18 cellular contexts compared by ENCODE assay signal in the genomic region with DNA sequence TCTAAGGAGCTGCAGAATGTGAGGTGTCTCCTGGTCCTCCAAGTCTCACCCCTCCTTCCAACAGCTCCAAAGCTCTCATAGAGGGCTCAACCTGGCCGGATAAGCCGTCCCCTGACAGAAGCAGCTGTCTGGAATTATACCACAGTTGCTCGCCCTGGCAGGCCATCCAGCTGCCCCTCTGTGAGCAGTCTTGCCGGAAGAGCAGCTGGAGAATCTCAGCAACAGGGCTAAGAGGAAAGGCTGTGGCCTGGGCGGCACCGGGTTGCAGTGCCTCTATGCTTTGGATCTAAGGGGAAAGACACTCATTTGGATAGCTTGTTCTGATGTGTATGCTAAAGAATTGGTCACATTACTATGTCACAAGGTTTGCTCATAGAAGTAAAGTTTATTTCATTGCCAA. TPM values are rescaled to one million over a fixed set of nuclear protein-coding genes. Genes with fewer than 3 reads are reported as not detected.
DNase-seq lines count a peak whose midpoint lies in the region; ATAC-seq and TF ChIP-seq lines count a peak whose summit lies in the region.
"Had no signal": no experiment of that assay in that cellular context is flagged by ENCODE, and none has a peak within 500 bp of the region (broad histone marks: within the 10 kb centered on the region; RNA-seq: fewer than 3 reads in every experiment).

No MANE protein-coding gene starts in this region.

- no peak overlapping the region for H2BK120ac ChIP-seq in trophoblast cell (ENCODE audit: insufficient read depth, low read length, poor library complexity)

- no peak for TF ChIP-seq CTCF in dorsolateral prefrontal cortex (IDR thresholded peaks at IDR 0.05 in 54 of 56, conservative IDR thresholded peaks at IDR 0.05 in 2 of 56; ENCODE audit: low read depth in 1 of 56, partially characterized antibody in 56 of 56)

- H2AFZ ChIP-seq in trophoblast cell (ENCODE audit: insufficient read depth, low read length, poor library complexity) = no peak overlapping the region

- H3K79me1 ChIP-seq in trophoblast cell (ENCODE audit: low read length) = no peaks in the 10 kb centered on the region

- H4K12ac ChIP-seq in trophoblast cell (ENCODE audit: low read depth, low read length) = no peak overlapping the region

- H3K4me2 ChIP-seq in BLaER1 treated with 17β-estradiol and CSF1 and Interleukin-3, amounts not matched to agents 10 nM and 100 nM = peak overlapping the region in 10 of 11 experiments; percentile 0 to 64 (median 43); a peak in 17 of 22 replicates
- no peak overlapping the region for H3K4me2 ChIP-seq in trophoblast cell (ENCODE audit: low read length)

- H2AK5ac ChIP-seq in trophoblast cell (ENCODE audit: low read length) = no peak overlapping the region

- no peaks in the 10 kb centered on the region for H3K27me3 ChIP-seq in BLaER1 treated with 17β-estradiol and CSF1 and Interleukin-3, amounts not matched to agents 10 nM and 100 nM
- no peaks in the 10 kb centered on the region for H3K27me3 ChIP-seq in H7 (ENCODE audit: control insufficient read depth, insufficient read depth, low read length)
- H3K27me3 ChIP-seq in dorsolateral prefrontal cortex = no peaks in the 10 kb centered on the region
- no peaks in the 10 kb centered on the region for H3K27me3 ChIP-seq in trophoblast cell (ENCODE audit: insufficient read depth, low read length)
- H3K27me3 ChIP-seq: gastroesophageal sphincter, neutrophil, thyroid gland had no signal

- peaks cover 16 to 34% (median 32%) of the 10 kb centered on the region in 10 experiments for H3K4me1 ChIP-seq in BLaER1 treated with 17β-estradiol and CSF1 and Interleukin-3, amounts not matched to agents 10 nM and 100 nM
- H3K4me1 ChIP-seq in trophoblast cell (ENCODE audit: control insufficient read depth in 1 of 2, insufficient read depth in 2 of 2, low read length in 2 of 2) = no peaks in the 10 kb centered on the region

- no peaks in the 10 kb centered on the region for H3K79me2 ChIP-seq in trophoblast cell (ENCODE audit: control insufficient read depth, insufficient read depth, low read length, poor library complexity)

- no peak for ATAC-seq in HG03045 (IDR thresholded peaks at IDR 0.05; ENCODE audit: unreplicated experiment)
- ATAC-seq: gastroesophageal sphincter, left colon, mucosa of descending colon, T-cell had no signal

- no peak overlapping the region for H3K4ac ChIP-seq in trophoblast cell (ENCODE audit: low read depth, low read length)

- H3K36me3 ChIP-seq in BLaER1 treated with 17β-estradiol and CSF1 and Interleukin-3, amounts not matched to agents 10 nM and 100 nM = no peaks in the 10 kb centered on the region
- H3K36me3 ChIP-seq in H7 (replicated peaks; ENCODE audit: control insufficient read depth, insufficient read depth, low read length) (0 out of 2 replicates have a peak, but pooled peaks cover 1% of the 10 kb centered on the region), trophoblast cell (ENCODE audit: control insufficient read depth in 1 of 2, insufficient read depth in 2 of 2, low read length in 2 of 2) (peaks cover 2 to 6% of the 10 kb centered on the region in 2 experiments)
- H3K36me3 ChIP-seq: neutrophil, thyroid gland had no signal

- no peak overlapping the region for H4K8ac ChIP-seq in trophoblast cell (ENCODE audit: low read depth, low read length)

- intact Hi-C loops in dorsolateral prefrontal cortex (cut with DNase I) = no loop called here

- no peak overlapping the region for H2BK12ac ChIP-seq in trophoblast cell (ENCODE audit: low read length)

- H4K91ac ChIP-seq in trophoblast cell (ENCODE audit: low read depth, low read length) = no peak overlapping the region

- H2BK5ac ChIP-seq in trophoblast cell (ENCODE audit: low read depth, low read length, poor library complexity) = no peak overlapping the region

- WGBS in trophoblast cell (ENCODE audit: extremely low coverage, insufficient coverage, insufficient read length) = no CpG with 5 or more reads among the region's 6 CpGs

- no peak overlapping the region for H3K18ac ChIP-seq in trophoblast cell (ENCODE audit: low read length)

- H3K9ac ChIP-seq in BLaER1 treated with 17β-estradiol and CSF1 and Interleukin-3, amounts not matched to agents 10 nM and 100 nM = no peak overlapping the region
- peak overlapping the region; percentile 26 for H3K9ac ChIP-seq in trophoblast cell (ENCODE audit: low read length)

- no peak overlapping the region for H3K23ac ChIP-seq in trophoblast cell (ENCODE audit: low read length)

- H3K14ac ChIP-seq in trophoblast cell (ENCODE audit: low read length) = no peak overlapping the region

- no peaks in the 10 kb centered on the region for H3K9me3 ChIP-seq in BLaER1 treated with 17β-estradiol and CSF1 and Interleukin-3, amounts not matched to agents 10 nM and 100 nM (replicated peaks in 1 of 11)
- H3K9me3 ChIP-seq in trophoblast cell (ENCODE audit: insufficient read depth, low read depth, low read length) = no peaks in the 10 kb centered on the region
- H3K9me3 ChIP-seq: gastroesophageal sphincter, mucosa of descending colon, neutrophil, thyroid gland had no signal

- H4K20me1 ChIP-seq in BLaER1 treated with 17β-estradiol and CSF1 and Interleukin-3, amounts not matched to agents 10 nM and 100 nM = 0 out of 22 replicates have a peak, but pooled peaks cover 0 to 4% (median 0%) of the 10 kb centered on the region in 11 experiments

- no peak overlapping the region for H3K4me3 ChIP-seq in BLaER1 treated with 17β-estradiol and CSF1 and Interleukin-3, amounts not matched to agents 10 nM and 100 nM
- no peak overlapping the region for H3K4me3 ChIP-seq in H7 (ENCODE audit: insufficient read depth, low read depth, low read length)
- H3K4me3 ChIP-seq in dorsolateral prefrontal cortex = peak overlapping the region in 3 of 59 donors; percentile 3 to 33 (median 6)
- no peak overlapping the region for H3K4me3 ChIP-seq in trophoblast cell (ENCODE audit: low read depth, low read length)
- H3K4me3 ChIP-seq: gastroesophageal sphincter, mucosa of descending colon, thyroid gland had no signal

- no peak overlapping the region for H3K27ac ChIP-seq in BLaER1 treated with 17β-estradiol and CSF1 and Interleukin-3, amounts not matched to agents 10 nM and 100 nM
- peak overlapping the region in 57 of 59 donors; percentile 13 to 100 (median 85) for H3K27ac ChIP-seq in dorsolateral prefrontal cortex
- no peak overlapping the region for H3K27ac ChIP-seq in trophoblast cell (ENCODE audit: low read depth, low read length)
- H3K27ac ChIP-seq: gastroesophageal sphincter, neutrophil, thyroid gland had no signal

- DNase-seq in H7 = peak; percentile 19
- peak in 2 of 10 donors; percentile 31 to 50 for DNase-seq in dorsolateral prefrontal cortex
- no peak for DNase-seq in trophoblast cell
- no peak for DNase-seq in GM19238 (ENCODE audit: insufficient read length, low spot score)
- no peak for DNase-seq in effector CD8-positive, alpha-beta T cell (lab: John Stamatoyannopoulos, UW)
- DNase-seq: activated CD4-positive, alpha-beta T cell treated with anti-CD3 and anti-CD28 coated beads, Interleukin-2, amount 50 U/mL, for 4 hours; dermis blood vessel endothelial cell; left colon; mucosa of descending colon; NCI-H1048; NCI-H2029 treated with DMSO at 0.1 percent for 48 hours; NCI-H446 treated with DMSO at 0.1 percent for 48 hours; T-cell; thyroid gland had no signal

RNA-seq across cellular contexts. Expression of a gene that starts 12.4 kb away (rescaled TPM):
- 13.6 and 19.3 TPM in 2 replicates for total RNA-seq in H7 (2014; rRNA removed; shearing (Covaris generic))
- total RNA-seq in dorsolateral prefrontal cortex = 100 to 1,000 TPM in 42 of 120 experiments, 10 to 100 TPM in 78; 52.9 to 143 (median 93.9) TPM
- 2.3 and 2.4 TPM in 2 replicates for polyA plus RNA-seq in trophoblast cell (2013)

RNA-seq across cellular contexts. Expression of a gene that starts 28.6 kb away (rescaled TPM):
- total RNA-seq in H7 (2014; rRNA removed; shearing (Covaris generic)) = 10.9 and 13.9 TPM in 2 replicates
- total RNA-seq in dorsolateral prefrontal cortex = 10 to 100 TPM; 28.0 to 49.3 (median 39.9) TPM
- 4.3 TPM in 2 replicates for polyA plus RNA-seq in trophoblast cell (2013)

Comparison
In these comparisons a context has a peak if more than half of its experiments do, and no peak if none do; other contexts are left out.
1. H3K27ac ChIP-seq: peak in dorsolateral prefrontal cortex (57 of 59); none in BLaER1 treated with 17β-estradiol and CSF1 and Interleukin-3, amounts not matched to agents 10 nM and 100 nM (0 of 11) and trophoblast cell (single experiment).